ENCODE assay signal across 27 cellular contexts in genomic region chr4:149889976-149890375, GRCh38.
"Had no signal": no experiment of that assay in that cellular context is flagged by ENCODE, and none has a peak within 500 bp of the region (broad histone marks: within the 10 kb centered on the region; RNA-seq: fewer than 3 reads in every experiment).

No MANE protein-coding gene starts in this region.

- H3K36me3 ChIP-seq: esophagus squamous epithelium, gastrocnemius medialis, heart left ventricle, lower lobe of right lung, neutrophil, right lobe of liver, thoracic aorta, tibial nerve, upper lobe of left lung had no signal

- H3K4me1 ChIP-seq: gastrocnemius medialis, heart left ventricle, lower lobe of right lung, parathyroid adenoma, tibial nerve, upper lobe of left lung had no signal

- H3K9ac ChIP-seq: parathyroid adenoma had no signal

- ATAC-seq: gastrocnemius medialis; heart left ventricle; left ventricle myocardium superior; natural killer cell treated with Interleukin-12 subunit alpha and Interleukin-12 subunit beta and Interleukin-15 and Interleukin-18, amount 100 ng/mL, for 72 hours; right lobe of liver had no signal

- DNase-seq: dermis blood vessel endothelial cell; effector memory CD4-positive, alpha-beta T cell; esophagus squamous epithelium; foreskin fibroblast; gastrocnemius medialis; heart left ventricle; hippocampal formation; islet precursor cell; kidney glomerular epithelial cell; left colon; left ventricle myocardium superior; lower lobe of right lung; naive B cell; right lobe of liver; stimulated activated CD4-positive, alpha-beta T cell treated with anti-CD3 and anti-CD28 coated beads, Interleukin-12 subunit alpha, Interleukin-12 subunit beta, amount 100 ng/mL, for 4 hours; stimulated activated CD4-positive, alpha-beta T cell treated with anti-CD3 and anti-CD28 coated beads, Interleukin-1b, Interleukin-23, amount 100 ng/mL, for 48 hours; stimulated activated CD4-positive, alpha-beta T cell treated with anti-CD3 and anti-CD28 coated beads, Interleukin-4, amount 100 ng/mL, for 1 hour; stimulated activated CD8-positive, alpha-beta memory T cell treated with anti-CD3 and anti-CD28 coated beads, Interleukin-4, amount 100 ng/mL, for 48 hours; stimulated activated naive CD4-positive, alpha-beta T cell; upper lobe of left lung had no signal

- H3K27me3 ChIP-seq: esophagus squamous epithelium, gastrocnemius medialis, heart left ventricle, neutrophil, right lobe of liver, tibial nerve, upper lobe of left lung had no signal

- H3K4me3 ChIP-seq: coronary artery, esophagus squamous epithelium, gastrocnemius medialis, heart left ventricle, lower lobe of right lung, right lobe of liver, smooth muscle cell, thoracic aorta, tibial nerve, upper lobe of left lung had no signal

- H3K9me3 ChIP-seq: esophagus squamous epithelium, gastrocnemius medialis, heart left ventricle, lower lobe of right lung, neutrophil, right lobe of liver, thoracic aorta, tibial nerve, upper lobe of left lung had no signal
